1 cellular context compared by ENCODE assay signal in the genomic region with DNA sequence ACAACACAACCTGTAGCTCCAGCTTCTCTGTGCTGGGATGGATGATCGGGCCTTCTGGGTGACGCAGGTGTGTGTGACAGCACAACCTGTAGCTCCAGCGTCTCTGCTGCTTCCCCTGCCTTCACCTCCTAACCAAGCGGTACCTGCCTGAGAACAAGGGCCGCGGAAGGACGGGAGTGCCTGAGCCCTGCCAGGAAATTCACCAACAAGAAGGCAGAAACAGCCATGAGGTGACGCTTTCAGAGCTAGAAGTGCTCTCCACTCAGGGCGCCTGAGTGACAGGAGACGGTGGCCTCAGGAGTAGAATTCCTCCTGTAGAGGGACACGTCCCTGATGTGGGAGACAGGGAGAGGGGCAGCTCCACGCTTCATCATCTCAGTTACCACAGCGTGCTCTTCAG.
TF ChIP-seq lines count a peak whose summit lies in the region.

No MANE protein-coding gene starts in this region.

TF ChIP-seq in WTC11, 78 proteins besides CTCF, POLR2A, EP300 and RAD21 (continued from another document):
- TF ChIP-seq, protein P1, sequence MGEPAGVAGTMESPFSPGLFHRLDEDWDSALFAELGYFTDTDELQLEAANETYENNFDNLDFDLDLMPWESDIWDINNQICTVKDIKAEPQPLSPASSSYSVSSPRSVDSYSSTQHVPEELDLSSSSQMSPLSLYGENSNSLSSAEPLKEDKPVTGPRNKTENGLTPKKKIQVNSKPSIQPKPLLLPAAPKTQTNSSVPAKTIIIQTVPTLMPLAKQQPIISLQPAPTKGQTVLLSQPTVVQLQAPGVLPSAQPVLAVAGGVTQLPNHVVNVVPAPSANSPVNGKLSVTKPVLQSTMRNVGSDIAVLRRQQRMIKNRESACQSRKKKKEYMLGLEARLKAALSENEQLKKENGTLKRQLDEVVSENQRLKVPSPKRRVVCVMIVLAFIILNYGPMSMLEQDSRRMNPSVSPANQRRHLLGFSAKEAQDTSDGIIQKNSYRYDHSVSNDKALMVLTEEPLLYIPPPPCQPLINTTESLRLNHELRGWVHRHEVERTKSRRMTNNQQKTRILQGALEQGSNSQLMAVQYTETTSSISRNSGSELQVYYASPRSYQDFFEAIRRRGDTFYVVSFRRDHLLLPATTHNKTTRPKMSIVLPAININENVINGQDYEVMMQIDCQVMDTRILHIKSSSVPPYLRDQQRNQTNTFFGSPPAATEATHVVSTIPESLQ (CRISPR knock-in tag; IDR thresholded peaks at IDR 0.05): no peak
- TF ChIP-seq FOXK1 (CRISPR knock-in tag; IDR thresholded peaks at IDR 0.05): no peak
- TF ChIP-seq, protein P2, sequence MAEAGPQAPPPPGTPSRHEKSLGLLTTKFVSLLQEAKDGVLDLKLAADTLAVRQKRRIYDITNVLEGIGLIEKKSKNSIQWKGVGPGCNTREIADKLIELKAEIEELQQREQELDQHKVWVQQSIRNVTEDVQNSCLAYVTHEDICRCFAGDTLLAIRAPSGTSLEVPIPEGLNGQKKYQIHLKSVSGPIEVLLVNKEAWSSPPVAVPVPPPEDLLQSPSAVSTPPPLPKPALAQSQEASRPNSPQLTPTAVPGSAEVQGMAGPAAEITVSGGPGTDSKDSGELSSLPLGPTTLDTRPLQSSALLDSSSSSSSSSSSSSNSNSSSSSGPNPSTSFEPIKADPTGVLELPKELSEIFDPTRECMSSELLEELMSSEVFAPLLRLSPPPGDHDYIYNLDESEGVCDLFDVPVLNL (CRISPR knock-in tag; IDR thresholded peaks at IDR 0.05; ENCODE audit: borderline replicate concordance, low read depth): no peak
- no peak for TF ChIP-seq SMAD4 (CRISPR knock-in tag; IDR thresholded peaks at IDR 0.05)
- TF ChIP-seq, protein P3, sequence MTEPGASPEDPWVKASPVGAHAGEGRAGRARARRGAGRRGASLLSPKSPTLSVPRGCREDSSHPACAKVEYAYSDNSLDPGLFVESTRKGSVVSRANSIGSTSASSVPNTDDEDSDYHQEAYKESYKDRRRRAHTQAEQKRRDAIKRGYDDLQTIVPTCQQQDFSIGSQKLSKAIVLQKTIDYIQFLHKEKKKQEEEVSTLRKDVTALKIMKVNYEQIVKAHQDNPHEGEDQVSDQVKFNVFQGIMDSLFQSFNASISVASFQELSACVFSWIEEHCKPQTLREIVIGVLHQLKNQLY (CRISPR knock-in tag; IDR thresholded peaks at IDR 0.05): no peak
- TF ChIP-seq CBFB (CRISPR knock-in tag; IDR thresholded peaks at IDR 0.05; ENCODE audit: low read depth): no peak
- TF ChIP-seq OVOL2 (CRISPR knock-in tag; IDR thresholded peaks at IDR 0.05; ENCODE audit: borderline replicate concordance): no peak
- no peak for TF ChIP-seq JAZF1 (CRISPR knock-in tag; IDR thresholded peaks at IDR 0.05)
- TF ChIP-seq, protein P4, sequence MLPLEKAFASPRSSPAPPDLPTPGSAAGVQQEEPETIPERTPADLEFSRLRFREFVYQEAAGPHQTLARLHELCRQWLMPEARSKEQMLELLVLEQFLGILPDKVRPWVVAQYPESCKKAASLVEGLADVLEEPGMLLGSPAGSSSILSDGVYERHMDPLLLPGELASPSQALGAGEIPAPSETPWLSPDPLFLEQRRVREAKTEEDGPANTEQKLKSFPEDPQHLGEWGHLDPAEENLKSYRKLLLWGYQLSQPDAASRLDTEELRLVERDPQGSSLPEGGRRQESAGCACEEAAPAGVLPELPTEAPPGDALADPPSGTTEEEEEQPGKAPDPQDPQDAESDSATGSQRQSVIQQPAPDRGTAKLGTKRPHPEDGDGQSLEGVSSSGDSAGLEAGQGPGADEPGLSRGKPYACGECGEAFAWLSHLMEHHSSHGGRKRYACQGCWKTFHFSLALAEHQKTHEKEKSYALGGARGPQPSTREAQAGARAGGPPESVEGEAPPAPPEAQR (CRISPR knock-in tag; IDR thresholded peaks at IDR 0.05): no peak
